In the genomic region with DNA sequence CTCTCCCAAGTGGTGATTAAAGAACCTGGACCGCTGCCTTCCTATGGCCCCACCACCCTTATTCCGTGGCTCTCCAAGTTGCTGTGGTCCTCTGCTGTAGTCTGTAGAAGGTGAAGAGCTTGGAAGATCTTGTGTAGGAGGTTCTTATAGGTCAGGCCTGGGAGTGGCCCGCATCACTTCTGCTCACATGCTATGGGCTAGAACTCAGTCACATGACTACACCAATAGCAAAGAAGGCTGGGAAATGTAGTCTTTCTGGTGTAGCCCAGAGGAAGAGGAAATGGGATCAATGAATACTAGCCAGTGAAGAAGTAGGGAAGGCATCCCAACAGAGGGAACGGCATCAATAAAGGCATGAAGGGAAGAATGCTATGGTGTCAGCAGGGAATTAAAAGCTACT, we compare ENCODE assay signal across 1 cellular context.
TF ChIP-seq lines count a peak whose summit lies in the region.

No MANE protein-coding gene starts in this region.

TF ChIP-seq in K562, 482 proteins besides CTCF, POLR2A, EP300 and RAD21 (continued from another document):
- TF ChIP-seq ZNF3 (CRISPR knock-in tag; IDR thresholded peaks at IDR 0.05) (no peak), ZNF143 (CRISPR knock-in tag; IDR thresholded peaks at IDR 0.05) (peak; percentile 75), ZNF263 (CRISPR knock-in tag; IDR thresholded peaks at IDR 0.05; ENCODE audit: borderline replicate concordance) (no peak), USF1 (CRISPR knock-in tag; IDR thresholded peaks at IDR 0.05) (peak; percentile 77), ZNF212 (CRISPR knock-in tag; IDR thresholded peaks at IDR 0.05) (no peak), NR2C1 (IDR thresholded peaks at IDR 0.05) (peak; percentile 32; the same call in 1 of the 2 replicates), NR2C1 (tag; IDR thresholded peaks at IDR 0.05) (peak; percentile 38; the same call in 1 of the 2 replicates), RBM15 (IDR thresholded peaks at IDR 0.05; ENCODE audit: insufficient read depth, low read length) (no peak), RFX7 (CRISPR knock-in tag; IDR thresholded peaks at IDR 0.05) (no peak), CHD4 (IDR thresholded peaks at IDR 0.05; ENCODE audit: insufficient read depth, insufficient replicate concordance, low read depth, low read length, poor library complexity, severe bottlenecking) (no peak), ZNF395 (CRISPR knock-in tag; IDR thresholded peaks at IDR 0.05) (no peak), CCNT2 (IDR thresholded peaks at IDR 0.05; ENCODE audit: borderline replicate concordance, extremely low read depth, insufficient read length, low read depth, low read length) (no peak), MBD2 (IDR thresholded peaks at IDR 0.05; ENCODE audit: borderline replicate concordance, low read depth) (no peak), ADNP (tag; IDR thresholded peaks at IDR 0.05) (no peak), DPF2 (IDR thresholded peaks at IDR 0.05) (no peak), RFX1 (IDR thresholded peaks at IDR 0.05) (no peak), CREBBP (IDR thresholded peaks at IDR 0.05; ENCODE audit: low read depth, low read length) (no peak), ZNF436 (CRISPR knock-in tag; IDR thresholded peaks at IDR 0.05) (no peak), SIX5 (IDR thresholded peaks at IDR 0.05; ENCODE audit: borderline replicate concordance in 1 of 2, insufficient read depth in 1 of 2, low read depth in 1 of 2, low read length in 2 of 2) (peak; percentile 47 to 54; a peak in 2 of 4 replicates), ZNF354B (CRISPR knock-in tag; IDR thresholded peaks at IDR 0.05) (no peak), ZNF778 (CRISPR knock-in tag; IDR thresholded peaks at IDR 0.05) (no peak), ZEB2 (IDR thresholded peaks at IDR 0.05) (no peak), ZNF780A (CRISPR knock-in tag; IDR thresholded peaks at IDR 0.05) (no peak), NR3C1 (CRISPR knock-in tag; IDR thresholded peaks at IDR 0.05) (no peak), ZBTB17 (CRISPR knock-in tag; IDR thresholded peaks at IDR 0.05) (no peak), MAZ (CRISPR knock-in tag; conservative IDR thresholded peaks at IDR 0.05 in 1 of 2, IDR thresholded peaks at IDR 0.05 in 1 of 2) (no peak), ZNF24 (IDR thresholded peaks at IDR 0.05) (no peak), ATF1 (CRISPR knock-in tag; IDR thresholded peaks at IDR 0.05) (no peak), ATF1 (tag; IDR thresholded peaks at IDR 0.05) (peak; percentile 58), RBM17 (IDR thresholded peaks at IDR 0.05; ENCODE audit: borderline replicate concordance, low read depth, low read length) (no peak), SREBF1 (IDR thresholded peaks at IDR 0.05; ENCODE audit: borderline replicate concordance, low read depth, low read length) (no peak), ELF1 (tag; IDR thresholded peaks at IDR 0.05) (peak; percentile 70), ZKSCAN8 (CRISPR knock-in tag; IDR thresholded peaks at IDR 0.05) (no peak)
- TF ChIP-seq, protein P1, sequence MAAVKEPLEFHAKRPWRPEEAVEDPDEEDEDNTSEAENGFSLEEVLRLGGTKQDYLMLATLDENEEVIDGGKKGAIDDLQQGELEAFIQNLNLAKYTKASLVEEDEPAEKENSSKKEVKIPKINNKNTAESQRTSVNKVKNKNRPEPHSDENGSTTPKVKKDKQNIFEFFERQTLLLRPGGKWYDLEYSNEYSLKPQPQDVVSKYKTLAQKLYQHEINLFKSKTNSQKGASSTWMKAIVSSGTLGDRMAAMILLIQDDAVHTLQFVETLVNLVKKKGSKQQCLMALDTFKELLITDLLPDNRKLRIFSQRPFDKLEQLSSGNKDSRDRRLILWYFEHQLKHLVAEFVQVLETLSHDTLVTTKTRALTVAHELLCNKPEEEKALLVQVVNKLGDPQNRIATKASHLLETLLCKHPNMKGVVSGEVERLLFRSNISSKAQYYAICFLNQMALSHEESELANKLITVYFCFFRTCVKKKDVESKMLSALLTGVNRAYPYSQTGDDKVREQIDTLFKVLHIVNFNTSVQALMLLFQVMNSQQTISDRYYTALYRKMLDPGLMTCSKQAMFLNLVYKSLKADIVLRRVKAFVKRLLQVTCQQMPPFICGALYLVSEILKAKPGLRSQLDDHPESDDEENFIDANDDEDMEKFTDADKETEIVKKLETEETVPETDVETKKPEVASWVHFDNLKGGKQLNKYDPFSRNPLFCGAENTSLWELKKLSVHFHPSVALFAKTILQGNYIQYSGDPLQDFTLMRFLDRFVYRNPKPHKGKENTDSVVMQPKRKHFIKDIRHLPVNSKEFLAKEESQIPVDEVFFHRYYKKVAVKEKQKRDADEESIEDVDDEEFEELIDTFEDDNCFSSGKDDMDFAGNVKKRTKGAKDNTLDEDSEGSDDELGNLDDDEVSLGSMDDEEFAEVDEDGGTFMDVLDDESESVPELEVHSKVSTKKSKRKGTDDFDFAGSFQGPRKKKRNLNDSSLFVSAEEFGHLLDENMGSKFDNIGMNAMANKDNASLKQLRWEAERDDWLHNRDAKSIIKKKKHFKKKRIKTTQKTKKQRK (IDR thresholded peaks at IDR 0.05; ENCODE audit: borderline replicate concordance, low read depth, low read length), result no peak
- TF ChIP-seq, protein P2, sequence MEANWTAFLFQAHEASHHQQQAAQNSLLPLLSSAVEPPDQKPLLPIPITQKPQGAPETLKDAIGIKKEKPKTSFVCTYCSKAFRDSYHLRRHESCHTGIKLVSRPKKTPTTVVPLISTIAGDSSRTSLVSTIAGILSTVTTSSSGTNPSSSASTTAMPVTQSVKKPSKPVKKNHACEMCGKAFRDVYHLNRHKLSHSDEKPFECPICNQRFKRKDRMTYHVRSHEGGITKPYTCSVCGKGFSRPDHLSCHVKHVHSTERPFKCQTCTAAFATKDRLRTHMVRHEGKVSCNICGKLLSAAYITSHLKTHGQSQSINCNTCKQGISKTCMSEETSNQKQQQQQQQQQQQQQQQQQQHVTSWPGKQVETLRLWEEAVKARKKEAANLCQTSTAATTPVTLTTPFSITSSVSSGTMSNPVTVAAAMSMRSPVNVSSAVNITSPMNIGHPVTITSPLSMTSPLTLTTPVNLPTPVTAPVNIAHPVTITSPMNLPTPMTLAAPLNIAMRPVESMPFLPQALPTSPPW (CRISPR knock-in tag; IDR thresholded peaks at IDR 0.05), result no peak
- TF ChIP-seq, protein P3, sequence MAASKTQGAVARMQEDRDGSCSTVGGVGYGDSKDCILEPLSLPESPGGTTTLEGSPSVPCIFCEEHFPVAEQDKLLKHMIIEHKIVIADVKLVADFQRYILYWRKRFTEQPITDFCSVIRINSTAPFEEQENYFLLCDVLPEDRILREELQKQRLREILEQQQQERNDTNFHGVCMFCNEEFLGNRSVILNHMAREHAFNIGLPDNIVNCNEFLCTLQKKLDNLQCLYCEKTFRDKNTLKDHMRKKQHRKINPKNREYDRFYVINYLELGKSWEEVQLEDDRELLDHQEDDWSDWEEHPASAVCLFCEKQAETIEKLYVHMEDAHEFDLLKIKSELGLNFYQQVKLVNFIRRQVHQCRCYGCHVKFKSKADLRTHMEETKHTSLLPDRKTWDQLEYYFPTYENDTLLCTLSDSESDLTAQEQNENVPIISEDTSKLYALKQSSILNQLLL (CRISPR knock-in tag; IDR thresholded peaks at IDR 0.05; ENCODE audit: borderline replicate concordance), result no peak
- TF ChIP-seq, protein P4, sequence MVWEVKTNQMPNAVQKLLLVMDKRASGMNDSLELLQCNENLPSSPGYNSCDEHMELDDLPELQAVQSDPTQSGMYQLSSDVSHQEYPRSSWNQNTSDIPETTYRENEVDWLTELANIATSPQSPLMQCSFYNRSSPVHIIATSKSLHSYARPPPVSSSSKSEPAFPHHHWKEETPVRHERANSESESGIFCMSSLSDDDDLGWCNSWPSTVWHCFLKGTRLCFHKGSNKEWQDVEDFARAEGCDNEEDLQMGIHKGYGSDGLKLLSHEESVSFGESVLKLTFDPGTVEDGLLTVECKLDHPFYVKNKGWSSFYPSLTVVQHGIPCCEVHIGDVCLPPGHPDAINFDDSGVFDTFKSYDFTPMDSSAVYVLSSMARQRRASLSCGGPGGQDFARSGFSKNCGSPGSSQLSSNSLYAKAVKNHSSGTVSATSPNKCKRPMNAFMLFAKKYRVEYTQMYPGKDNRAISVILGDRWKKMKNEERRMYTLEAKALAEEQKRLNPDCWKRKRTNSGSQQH (CRISPR knock-in tag; IDR thresholded peaks at IDR 0.05), result no peak
- TF ChIP-seq, protein P5, sequence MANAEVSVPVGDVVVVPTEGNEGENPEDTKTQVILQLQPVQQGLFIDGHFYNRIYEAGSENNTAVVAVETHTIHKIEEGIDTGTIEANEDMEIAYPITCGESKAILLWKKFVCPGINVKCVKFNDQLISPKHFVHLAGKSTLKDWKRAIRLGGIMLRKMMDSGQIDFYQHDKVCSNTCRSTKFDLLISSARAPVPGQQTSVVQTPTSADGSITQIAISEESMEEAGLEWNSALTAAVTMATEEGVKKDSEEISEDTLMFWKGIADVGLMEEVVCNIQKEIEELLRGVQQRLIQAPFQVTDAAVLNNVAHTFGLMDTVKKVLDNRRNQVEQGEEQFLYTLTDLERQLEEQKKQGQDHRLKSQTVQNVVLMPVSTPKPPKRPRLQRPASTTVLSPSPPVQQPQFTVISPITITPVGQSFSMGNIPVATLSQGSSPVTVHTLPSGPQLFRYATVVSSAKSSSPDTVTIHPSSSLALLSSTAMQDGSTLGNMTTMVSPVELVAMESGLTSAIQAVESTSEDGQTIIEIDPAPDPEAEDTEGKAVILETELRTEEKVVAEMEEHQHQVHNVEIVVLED (CRISPR knock-in tag; IDR thresholded peaks at IDR 0.05), result no peak
